In genomic region chr1:63729227-63729620, GRCh38 we compare ENCODE assay signal across 22 cellular contexts. TPM values are rescaled to one million over a fixed set of nuclear protein-coding genes. Genes with fewer than 3 reads are reported as not detected.
A peak's percentile ranks its signal among the peaks of the same experiment; 100 is the strongest.
DNase-seq lines count a peak whose midpoint lies in the region; ATAC-seq, FAIRE-seq and TF ChIP-seq lines count a peak whose summit lies in the region.
"Had no signal": no experiment of that assay in that cellular context is flagged by ENCODE, and none has a peak within 500 bp of the region (broad histone marks: within the 10 kb centered on the region; RNA-seq: fewer than 3 reads in every experiment).

No MANE protein-coding gene starts in this region.

- H3K9me3 ChIP-seq in HAP-1 = no peaks in the 10 kb centered on the region
- H3K9me3 ChIP-seq in gastroesophageal sphincter = no peaks in the 10 kb centered on the region
- H3K9me3 ChIP-seq: BE2C, Caco-2 had no signal

- TF ChIP-seq EP300 in gastroesophageal sphincter (IDR thresholded peaks at IDR 0.05) = no peak

- no peak overlapping the region for H3K56ac ChIP-seq in mesendoderm (ENCODE audit: low read length)

- H3K4me3 Mint-ChIP-seq in GM23338 = no peak overlapping the region

- H3K4me3 ChIP-seq in GM23338 (no peak overlapping the region), mesendoderm (ENCODE audit: low read length) (no peak overlapping the region), HAP-1 (no peak overlapping the region), gastroesophageal sphincter (no peak overlapping the region)
- H3K4me3 ChIP-seq: GM12878 had no signal

- WGBS in mesendoderm (ENCODE audit: extremely low coverage, insufficient coverage, low lambda C conversion rate) = no CpG with 5 or more reads among the region's 5 CpGs
- 77 to 81% methylated on average over 3 of the region's 5 CpGs for WGBS in gastroesophageal sphincter (ENCODE audit: low coverage in 1 of 2), 2 donors

- no peak overlapping the region for H3K4me2 ChIP-seq in GM23338
- no peak overlapping the region for H3K4me2 ChIP-seq in mesendoderm (ENCODE audit: low read length)

- H2BK15ac ChIP-seq in mesendoderm (replicated peaks; ENCODE audit: low read depth) = no peak overlapping the region

- H3K36me3 ChIP-seq in GM23338 (ENCODE audit: insufficient read depth) (no peaks in the 10 kb centered on the region), mesendoderm (ENCODE audit: control insufficient read depth, insufficient read depth, low read length) (no peaks in the 10 kb centered on the region), HAP-1 (replicated peaks) (no peaks in the 10 kb centered on the region), gastroesophageal sphincter (no peaks in the 10 kb centered on the region)
- H3K36me3 ChIP-seq: BE2C had no signal

- peaks cover 27% of the 10 kb centered on the region for H3K4me1 ChIP-seq in GM23338 (ENCODE audit: insufficient read depth)
- no peaks in the 10 kb centered on the region for H3K4me1 ChIP-seq in mesendoderm (ENCODE audit: control insufficient read depth, low read depth, low read length)
- H3K4me1 ChIP-seq in HAP-1 = no peaks in the 10 kb centered on the region
- H3K4me1 ChIP-seq in gastroesophageal sphincter = peaks cover 0 to 7% (median 0%) of the 10 kb centered on the region in 3 donors
- H3K4me1 ChIP-seq: BE2C had no signal

- H3K23ac ChIP-seq in mesendoderm (ENCODE audit: low read length) = no peak overlapping the region

- DNase-seq in GM23338 (ENCODE audit: low spot score) (no peak), amniotic epithelial cell (ENCODE audit: low read depth) (peak; percentile 92), mesendoderm (no peak), HAP-1 (ENCODE audit: low spot score in 2 of 2) (no peak), GM12891 (ENCODE audit: insufficient read length, low spot score) (no peak), DMS 273 treated with DMSO at 0.1 percent for 48 hours (lab: John Stamatoyannopoulos, UW) (no peak)
- DNase-seq: BE2C; Caco-2; CD4-positive, alpha-beta memory T cell; DND-41; IMR-90; MV-4-11; NCI-H1105 treated with DMSO at 0.1 percent for 48 hours; NCI-H1694; NCI-H2081; NCI-H2171 treated with DMSO at 0.1 percent for 48 hours; NCI-H524 treated with DMSO at 0.1 percent for 48 hours; Right ventricle myocardium superior had no signal

- H3K79me1 ChIP-seq in mesendoderm (ENCODE audit: low read length) = no peaks in the 10 kb centered on the region

- no peak overlapping the region for H2BK120ac ChIP-seq in mesendoderm (ENCODE audit: low read depth, low read length)

- FAIRE-seq in GM12891 (lab: Jason Lieb, UNC) = no peak
- FAIRE-seq: GM12878, HTR-8/SVneo had no signal

- no peak for TF ChIP-seq POLR2A in GM12891 (IDR thresholded peaks at IDR 0.05; ENCODE audit: low read depth, low read length)
- no peak for TF ChIP-seq POLR2A in gastroesophageal sphincter (IDR thresholded peaks at IDR 0.05)

- no peak overlapping the region for H4K8ac ChIP-seq in mesendoderm (ENCODE audit: low read depth, low read length)

- no peaks in the 10 kb centered on the region for H3F3A ChIP-seq in GM23338 (replicated peaks; ENCODE audit: low read depth)

- H3K36me3 Mint-ChIP-seq in GM23338 (ENCODE audit: low read depth) = peaks cover 12% of the 10 kb centered on the region
- H3K36me3 Mint-ChIP-seq: CD4-positive, alpha-beta memory T cell had no signal

- H3K27ac Mint-ChIP-seq in GM23338 = no peak overlapping the region
- H3K27ac Mint-ChIP-seq: CD4-positive, alpha-beta memory T cell had no signal

- TF ChIP-seq CTCF in GM23338 (conservative IDR thresholded peaks at IDR 0.05; ENCODE audit: low read depth in 2 of 2) = no peak
- TF ChIP-seq CTCF in gastroesophageal sphincter (IDR thresholded peaks at IDR 0.05) = no peak

- no peak overlapping the region for H3K9ac ChIP-seq in mesendoderm (ENCODE audit: low read length)
- H3K9ac ChIP-seq: KMS-11 had no signal

- ATAC-seq in GM23338 (no peak), gastroesophageal sphincter (no peak)
- ATAC-seq: GM12878 had no signal

- peaks cover 8% of the 10 kb centered on the region; the same call in 2 of the 3 replicates for H3K9me3 Mint-ChIP-seq in GM23338
- H3K9me3 Mint-ChIP-seq: CD4-positive, alpha-beta memory T cell had no signal

- peak overlapping the region; percentile 56 for H3K4ac ChIP-seq in mesendoderm (ENCODE audit: low read depth, low read length)

- H3K18ac ChIP-seq in mesendoderm (ENCODE audit: low read length) = no peak overlapping the region

- no peaks in the 10 kb centered on the region for H3K9me2 ChIP-seq in GM23338 (ENCODE audit: insufficient read depth)

- no peak overlapping the region for H2BK5ac ChIP-seq in mesendoderm (ENCODE audit: low read length)

- no peak overlapping the region for H4K5ac ChIP-seq in mesendoderm (ENCODE audit: low read length)

- H3K79me2 ChIP-seq in GM23338 (replicated peaks; ENCODE audit: insufficient read depth) (no peaks in the 10 kb centered on the region), mesendoderm (ENCODE audit: control insufficient read depth, insufficient read depth, low read length) (no peaks in the 10 kb centered on the region)

- H2AFZ ChIP-seq in GM23338 = no peak overlapping the region

- no peak overlapping the region for H2AK5ac ChIP-seq in mesendoderm (ENCODE audit: low read length)

- H3K27ac ChIP-seq in GM23338 (ENCODE audit: low read depth) (peak overlapping the region; percentile 80; the same call in 1 of the 2 replicates), mesendoderm (ENCODE audit: low read depth, low read length) (no peak overlapping the region), gastroesophageal sphincter (no peak overlapping the region)
- H3K27ac ChIP-seq: KMS-11 had no signal

- no peaks in the 10 kb centered on the region for H3K27me3 ChIP-seq in GM23338 (ENCODE audit: insufficient read depth)
- no peaks in the 10 kb centered on the region for H3K27me3 ChIP-seq in mesendoderm (ENCODE audit: insufficient read depth, low read length, poor library complexity)
- H3K27me3 ChIP-seq in HAP-1 (ENCODE audit: low read depth) = no peaks in the 10 kb centered on the region
- H3K27me3 ChIP-seq in gastroesophageal sphincter = no peaks in the 10 kb centered on the region
- H3K27me3 ChIP-seq: BE2C had no signal

- H3K4me1 Mint-ChIP-seq in GM23338 = peaks cover 35% of the 10 kb centered on the region
- H3K4me1 Mint-ChIP-seq: CD4-positive, alpha-beta memory T cell had no signal

- no peaks in the 10 kb centered on the region for H4K20me1 ChIP-seq in GM23338 (replicated peaks; ENCODE audit: insufficient read depth)

- in situ Hi-C loops in HAP-1 (cut with MboI; ENCODE audit: low sequenced_read_pairs) = no loop called here

- H3K27me3 Mint-ChIP-seq in GM23338 (ENCODE audit: insufficient read depth, low read depth, poor library complexity) = peaks cover 10% of the 10 kb centered on the region

TF ChIP-seq in GM23338, 12 proteins besides CTCF, POLR2A, EP300 and RAD21 (continues in another document):
- TF ChIP-seq ETS1 (IDR thresholded peaks at IDR 0.05) = no peak

TF ChIP-seq in GM12891, 5 proteins besides CTCF, POLR2A, EP300 and RAD21:
- TF ChIP-seq POLR2AphosphoS5 (IDR thresholded peaks at IDR 0.05; ENCODE audit: low read depth, low read length) (no peak), SPI1 (IDR thresholded peaks at IDR 0.05; ENCODE audit: low read depth, low read length) (no peak), TAF1 (IDR thresholded peaks at IDR 0.05; ENCODE audit: low read depth, low read length) (no peak), PAX5 (IDR thresholded peaks at IDR 0.05; ENCODE audit: insufficient read depth, low read length, severe bottlenecking) (no peak)

RNA-seq across cellular contexts. Expression of gene ROR1, which starts 44.6 kb away (rescaled TPM):
- 94.3 and 96.0 TPM in 2 replicates for total RNA-seq in GM23338 (2014; rRNA removed; shearing (Covaris generic))
- polyA plus RNA-seq in GM23338 (2016; fragmentation: Nextera tagmentation; extraction: Ambion mirVana) = 53.8 and 59.7 TPM in 2 replicates
- polyA plus RNA-seq in mesendoderm (2013, experiment 1 of 2) = 18.6 TPM
- 19.7 TPM for polyA plus RNA-seq in mesendoderm (2013, experiment 2 of 2)
- 0.37 TPM for polyA plus RNA-seq in GM12891 (2012; ENCODE audit: low read depth, missing spikeins)
- 10 to 100 TPM in 2 of 4 donors, 1 to 10 TPM in 2; 5.0 to 38.0 (median 8.3) TPM for total RNA-seq in gastroesophageal sphincter
- total RNA-seq: CD4-positive, alpha-beta memory T cell had no signal
- polyA plus RNA-seq: CD4-positive, alpha-beta memory T cell had no signal
